ENCODE assay signal across 8 cellular contexts in genomic region chr7:4775281-4776159, GRCh38. TPM values are rescaled to one million over a fixed set of nuclear protein-coding genes. Genes with fewer than 3 reads are reported as not detected.
DNase-seq lines count a peak whose midpoint lies in the region; ATAC-seq and TF ChIP-seq lines count a peak whose summit lies in the region.

Gene AP5Z1 (plus strand): TSS chr7:4775623. CDS start chr7:4775716, 93 bp downstream.

- DNase-seq in GM13977 (ENCODE audit: low spot score): peak; percentile 100
- peak; percentile 67 for DNase-seq in NCI-H1436 treated with DMSO at 0.1 percent for 48 hours (lab: John Stamatoyannopoulos, UW)
- DNase-seq in T-helper 1 cell: peak; percentile 92 to 98 (median 95)
- peak; percentile 94 to 98 (median 97) for DNase-seq in adrenal gland
- peak; percentile 98 for DNase-seq in cardiac septum (ENCODE audit: low spot score)
- peak; percentile 95 for DNase-seq in pons (ENCODE audit: low spot score)
- DNase-seq in transverse colon: peak; percentile 96

- H3K9me3 ChIP-seq in adrenal gland (replicated peaks in 1 of 3) (no peaks in the 10 kb centered on the region), transverse colon (no peaks in the 10 kb centered on the region)

- H3K36me3 ChIP-seq in adrenal gland (replicated peaks in 1 of 2): peaks cover 0 to under 1% of the 10 kb centered on the region in 2 donors
- no peaks in the 10 kb centered on the region for H3K36me3 ChIP-seq in transverse colon

- intact Hi-C loops in adrenal gland (cut with DNase I): no loop called here
- intact Hi-C loops in cardiac septum (cut with DNase I): loop anchor here (10.0 kb wide), 1 partner anchor 199 kb away; no protein-coding TSS in a partner anchor
- intact Hi-C loops in transverse colon (cut with DNase I; ENCODE audit: low total_unique reads): no loop called here

- TF ChIP-seq EP300 in transverse colon (IDR thresholded peaks at IDR 0.05; ENCODE audit: low read depth): no peak

- H3K4me3 ChIP-seq in adrenal gland (peak within 1 kb of the TSS; percentile 45 to 81 (median 76)), transverse colon (peak within 1 kb of the TSS; percentile 78 to 93 (median 83))

- TF ChIP-seq CTCF in GM13977 (IDR thresholded peaks at IDR 0.05; ENCODE audit: extremely low read depth, insufficient read depth, missing control alignments): no peak
- peak in 1 of 6 experiments; percentile 7 for TF ChIP-seq CTCF in adrenal gland (IDR thresholded peaks at IDR 0.05)
- no peak for TF ChIP-seq CTCF in transverse colon (IDR thresholded peaks at IDR 0.05)

- ATAC-seq in HG02852 (IDR thresholded peaks at IDR 0.05; ENCODE audit: unreplicated experiment): peak; percentile 90

- 0 to 2% (median 0%) methylated on average over 31 to 70 of the region's 70 CpGs for WGBS in adrenal gland, 4 donors
- WGBS in transverse colon (ENCODE audit: low coverage in 1 of 2), 2 donors: 1% methylated on average over 62 of the region's 70 CpGs; no CpG with 5 or more reads in 1 of the 2 donors

- H3K27ac ChIP-seq in adrenal gland (peak within 1 kb of the TSS; percentile 90 to 97 (median 96)), transverse colon (peak within 1 kb of the TSS; percentile 94 to 97 (median 96))

- in situ Hi-C loops in GM13977 (cut with MboI; ENCODE audit: low pct_unique_long_range_greater_than_20kb, low sequenced_read_pairs, unreplicated experiment): no loop called here
- in situ Hi-C loops in transverse colon (cut with MboI; ENCODE audit: low pct_ligation_motif_present in 1 of 4, low pct_unique_long_range_greater_than_20kb in 1 of 4, low sequenced_read_pairs in 3 of 4): no loop called here

- TF ChIP-seq POLR2A in adrenal gland (IDR thresholded peaks at IDR 0.05) (peak; percentile 73 to 96), transverse colon (IDR thresholded peaks at IDR 0.05) (peak; percentile 97)

- H3K27me3 ChIP-seq in adrenal gland: no peaks in the 10 kb centered on the region
- H3K27me3 ChIP-seq in transverse colon: no peaks in the 10 kb centered on the region

- peaks cover 24 to 36% of the 10 kb centered on the region in 2 donors for H3K4me1 ChIP-seq in adrenal gland (replicated peaks in 1 of 2)
- H3K4me1 ChIP-seq in transverse colon: peaks cover 6 to 31% (median 27%) of the 10 kb centered on the region in 4 donors

RNA-seq across cellular contexts. Expression of gene AP5Z1, which starts in this region (rescaled TPM):
- total RNA-seq in adrenal gland (10 to 100 TPM; 35.2 to 68.4 (median 49.5) TPM), cardiac septum (15.9 TPM), transverse colon (100 to 1,000 TPM in 1 of 4 donors, 10 to 100 TPM in 3; 36.6 to 111 (median 44.5) TPM)
- polyA plus RNA-seq in adrenal gland: 100 to 1,000 TPM in 2 of 3 donors, 1 to 10 TPM in 1; 8.4 to 188 (median 112) TPM

Comparison
In these comparisons a context has a peak if more than half of its experiments do, and no peak if none do; other contexts are left out.
1. Peak in every context shown above with its lines: DNase-seq, ATAC-seq, H3K4me3 ChIP-seq and H3K27ac ChIP-seq.